In the genomic region with DNA sequence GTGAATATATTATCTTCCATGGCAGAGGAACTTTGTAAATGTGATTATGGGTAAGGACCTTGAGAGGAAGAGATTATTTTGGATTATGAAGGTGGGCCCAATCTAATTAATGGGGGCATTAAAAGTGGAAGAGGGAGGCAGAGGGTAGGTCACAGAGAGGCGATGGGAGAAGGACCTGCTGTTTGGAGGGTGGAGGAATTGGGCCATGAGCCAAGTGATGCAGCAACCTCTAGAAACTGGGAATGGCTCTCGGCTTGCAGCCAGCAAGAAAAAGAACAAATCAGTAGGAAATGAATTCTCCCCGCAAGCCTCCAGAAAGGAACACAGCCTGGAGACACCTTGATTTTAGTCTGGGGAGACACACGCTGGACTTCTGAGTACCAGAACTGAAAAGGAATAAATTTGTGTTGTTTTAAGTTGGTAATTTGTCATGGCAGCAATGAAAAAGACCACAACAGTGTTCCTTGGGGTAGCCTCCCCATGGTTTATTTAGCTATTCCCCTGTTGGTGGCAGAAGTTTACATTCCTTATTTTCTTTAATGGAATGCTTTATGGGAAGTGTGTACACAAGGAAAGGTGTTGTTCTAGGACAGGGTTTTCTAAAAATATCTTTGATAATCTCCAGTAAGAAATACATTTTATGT, we compare ENCODE assay signal across 1 cellular context.
TF ChIP-seq lines count a peak whose summit lies in the region.

No MANE protein-coding gene starts in this region.

TF ChIP-seq in HEK293, 187 proteins besides CTCF, POLR2A, EP300 and RAD21 (continued from another document):
- TF ChIP-seq ZNF274 (IDR thresholded peaks at IDR 0.05; ENCODE audit: low read length) (no peak), ZNF274 (tag by site-specific recombination; IDR thresholded peaks at IDR 0.05; ENCODE audit: borderline replicate concordance) (no peak)
